Comparison of ENCODE assay signal across 19 cellular contexts in genomic region chr19:45172611-45173208, GRCh38. TPM values are rescaled to one million over a fixed set of nuclear protein-coding genes. Genes with fewer than 3 reads are reported as not detected.
A peak's percentile ranks its signal among the peaks of the same experiment; 100 is the strongest.
DNase-seq lines count a peak whose midpoint lies in the region; ATAC-seq and TF ChIP-seq lines count a peak whose summit lies in the region.
"Had no signal": no experiment of that assay in that cellular context is flagged by ENCODE, and none has a peak within 500 bp of the region (broad histone marks: within the 10 kb centered on the region; RNA-seq: fewer than 3 reads in every experiment).

No MANE protein-coding gene starts in this region.

- H3K27me3 ChIP-seq in CD4-positive, alpha-beta T cell (ENCODE audit: control insufficient read depth, insufficient read depth, low read length), result no peaks in the 10 kb centered on the region
- H3K27me3 ChIP-seq: brain microvascular endothelial cell, hepatocyte, testis had no signal

- CTCF ChIA-PET in CD4-positive, alpha-beta T cell (lab: Charles Lee), result no interaction called here

- peak overlapping the region; percentile 71 for H3K4me3 Mint-ChIP-seq in T-helper 2 cell treated with Interferon-gamma antibody and Interleukin-4, amounts not matched to agents 5 μg/mL and 100 μg/mL, for 36 hours
- peak overlapping the region; percentile 65 for H3K4me3 Mint-ChIP-seq in CD4-positive, alpha-beta T cell
- H3K4me3 Mint-ChIP-seq in naive thymus-derived CD8-positive, alpha-beta T cell, result peak overlapping the region in 7 of 10 donors; percentile 31 to 81 (median 70)
- H3K4me3 Mint-ChIP-seq: CD14-positive monocyte had no signal

- H3K27me3 Mint-ChIP-seq in T-helper 2 cell treated with Interferon-gamma antibody and Interleukin-4, amounts not matched to agents 5 μg/mL and 100 μg/mL, for 36 hours (ENCODE audit: low read depth), result no peaks in the 10 kb centered on the region
- H3K27me3 Mint-ChIP-seq in CD4-positive, alpha-beta T cell, result no peaks in the 10 kb centered on the region
- H3K27me3 Mint-ChIP-seq in naive thymus-derived CD8-positive, alpha-beta T cell, result no peaks in the 10 kb centered on the region

- POLR2A ChIA-PET in CD4-positive, alpha-beta T cell (lab: Charles Lee), result interaction anchor here (1.3 to 1.8 kb wide), 2 partner anchors 19 to 81 kb away, joined by 3 to 5 read pairs; no protein-coding TSS in a partner anchor
- POLR2A ChIA-PET in naive thymus-derived CD8-positive, alpha-beta T cell (lab: Charles Lee), result interaction anchor here (0.8 to 1.3 kb wide), 4 partner anchors 9 to 81 kb away, joined by 3 to 5 read pairs (median 4); no protein-coding TSS in a partner anchor

- peaks cover 11% of the 10 kb centered on the region for H3K36me3 Mint-ChIP-seq in T-helper 2 cell treated with Interferon-gamma antibody and Interleukin-4, amounts not matched to agents 5 μg/mL and 100 μg/mL, for 36 hours (ENCODE audit: low read depth)
- no peaks in the 10 kb centered on the region for H3K36me3 Mint-ChIP-seq in CD4-positive, alpha-beta T cell (ENCODE audit: low read depth)
- H3K36me3 Mint-ChIP-seq in activated naive CD4-positive, alpha-beta T cell treated with anti-CD3 and anti-CD28 coated beads, Interleukin-2, amount 50 U/mL, for 72 hours, result no peaks in the 10 kb centered on the region
- H3K36me3 Mint-ChIP-seq in naive thymus-derived CD8-positive, alpha-beta T cell, result no peaks in the 10 kb centered on the region

- H3K4me1 Mint-ChIP-seq in T-helper 2 cell treated with Interferon-gamma antibody and Interleukin-4, amounts not matched to agents 5 μg/mL and 100 μg/mL, for 36 hours (ENCODE audit: low read depth), result peaks cover 31% of the 10 kb centered on the region
- peaks cover 29% of the 10 kb centered on the region for H3K4me1 Mint-ChIP-seq in CD4-positive, alpha-beta T cell (ENCODE audit: low read depth)
- H3K4me1 Mint-ChIP-seq in naive thymus-derived CD8-positive, alpha-beta T cell, result peaks cover 12 to 63% (median 44%) of the 10 kb centered on the region in 4 donors

- H3K27ac Mint-ChIP-seq in T-helper 2 cell treated with Interferon-gamma antibody and Interleukin-4, amounts not matched to agents 5 μg/mL and 100 μg/mL, for 36 hours, result peak overlapping the region; percentile 74
- H3K27ac Mint-ChIP-seq in CD4-positive, alpha-beta T cell, result peak overlapping the region; percentile 85
- H3K27ac Mint-ChIP-seq in activated naive CD4-positive, alpha-beta T cell treated with anti-CD3 and anti-CD28 coated beads, Interleukin-2, amount 50 U/mL, for 72 hours, result peak overlapping the region; percentile 86 to 91
- peak overlapping the region; percentile 6 to 89 (median 76) for H3K27ac Mint-ChIP-seq in naive thymus-derived CD8-positive, alpha-beta T cell

- no peak for DNase-seq in T-helper 2 cell treated with Interferon-gamma antibody and Interleukin-4, amounts not matched to agents 5 μg/mL and 100 μg/mL, for 36 hours (ENCODE audit: low spot score)
- DNase-seq in T-helper 2 cell, result no peak
- DNase-seq in CD4-positive, alpha-beta T cell, result no peak
- DNase-seq in activated naive CD4-positive, alpha-beta T cell treated with anti-CD3 and anti-CD28 coated beads, Interleukin-2, amount 50 U/mL, for 72 hours (ENCODE audit: low spot score in 2 of 2), result no peak
- no peak for DNase-seq in naive thymus-derived CD8-positive, alpha-beta T cell
- DNase-seq in stimulated activated CD4-positive, alpha-beta T cell treated with anti-CD3 and anti-CD28 coated beads, Interleukin-4, amount 100 ng/mL, for 4 hours, result no peak
- DNase-seq in stimulated activated naive CD4-positive, alpha-beta T cell treated with Interleukin-2 at 50 U/mL for 16 hours (lab: John Stamatoyannopoulos, UW), result no peak
- DNase-seq: activated CD4-positive, CD25-positive, alpha-beta regulatory T cell treated with anti-CD3 and anti-CD28 coated beads, Interleukin-2, amount 50 U/mL, for 72 hours; brain microvascular endothelial cell; NCI-H1048; posterior cingulate gyrus; SHP77; testis had no signal

- ATAC-seq in CD4-positive, alpha-beta T cell (ENCODE audit: poor library complexity), result no peak
- ATAC-seq in activated naive CD4-positive, alpha-beta T cell treated with anti-CD3 and anti-CD28 coated beads, Interleukin-2, amount 50 U/mL, for 72 hours, result no peak
- ATAC-seq in naive thymus-derived CD8-positive, alpha-beta T cell, result no peak
- ATAC-seq in GM21367 (IDR thresholded peaks at IDR 0.05; ENCODE audit: unreplicated experiment), result no peak
- ATAC-seq: left lobe of liver had no signal

- no peaks in the 10 kb centered on the region for H3K9me3 Mint-ChIP-seq in T-helper 2 cell treated with Interferon-gamma antibody and Interleukin-4, amounts not matched to agents 5 μg/mL and 100 μg/mL, for 36 hours
- H3K9me3 Mint-ChIP-seq in CD4-positive, alpha-beta T cell, result no peaks in the 10 kb centered on the region
- H3K9me3 Mint-ChIP-seq in activated naive CD4-positive, alpha-beta T cell treated with anti-CD3 and anti-CD28 coated beads, Interleukin-2, amount 50 U/mL, for 72 hours, result no peaks in the 10 kb centered on the region
- no peaks in the 10 kb centered on the region for H3K9me3 Mint-ChIP-seq in naive thymus-derived CD8-positive, alpha-beta T cell
- H3K9me3 Mint-ChIP-seq: CD14-positive monocyte had no signal

- intact Hi-C loops in CD4-positive, alpha-beta T cell (cut with DNase I, micrococcal nuclease), result loop anchor here in 1 of 2 experiments (10.0 kb wide), 1 partner anchor 522 kb away; the partner anchor contains the start of genes QPCTL and SNRPD2

- TF ChIP-seq CTCF in CD4-positive, alpha-beta T cell (IDR thresholded peaks at IDR 0.05), result no peak

- no peak overlapping the region for H3K27ac ChIP-seq in CD4-positive, alpha-beta T cell (ENCODE audit: low read depth, low read length)
- H3K27ac ChIP-seq: 22Rv1, brain microvascular endothelial cell, hepatocyte, testis had no signal

- no peaks in the 10 kb centered on the region for H3K9me3 ChIP-seq in CD4-positive, alpha-beta T cell (ENCODE audit: control insufficient read depth, low read length)
- H3K9me3 ChIP-seq: testis had no signal

RNA-seq across cellular contexts. Expression of gene TRAPPC6A, which starts 5.3 kb away (rescaled TPM):
- 10 to 100 TPM; 32.0 to 38.8 TPM for total RNA-seq in CD4-positive, alpha-beta T cell
- 10 to 100 TPM; 27.2 to 36.8 TPM for total RNA-seq in activated naive CD4-positive, alpha-beta T cell treated with anti-CD3 and anti-CD28 coated beads, Interleukin-2, amount 50 U/mL, for 72 hours
- 10 to 100 TPM; 48.5 to 51.0 TPM for total RNA-seq in naive thymus-derived CD8-positive, alpha-beta T cell
- polyA plus RNA-seq in naive thymus-derived CD8-positive, alpha-beta T cell, result 100 to 1,000 TPM; 149 to 193 (median 183) TPM

RNA-seq across cellular contexts. Expression of gene BLOC1S3, which starts 5.9 kb away (rescaled TPM):
- 10 to 100 TPM; 14.7 to 18.8 TPM for total RNA-seq in CD4-positive, alpha-beta T cell
- total RNA-seq in activated naive CD4-positive, alpha-beta T cell treated with anti-CD3 and anti-CD28 coated beads, Interleukin-2, amount 50 U/mL, for 72 hours, result 10 to 100 TPM; 15.0 to 16.7 TPM
- total RNA-seq in naive thymus-derived CD8-positive, alpha-beta T cell, result 10 to 100 TPM; 21.2 to 22.5 TPM
- polyA plus RNA-seq in naive thymus-derived CD8-positive, alpha-beta T cell, result 10 to 100 TPM in 1 of 3 donors, 1 to 10 TPM in 2; 8.4 to 14.4 (median 9.7) TPM

RNA-seq across cellular contexts. Expression of gene NKPD1, which starts 11.9 kb away (rescaled TPM):
- under 1 TPM; 0.73 to 0.91 TPM for total RNA-seq in CD4-positive, alpha-beta T cell
- total RNA-seq in activated naive CD4-positive, alpha-beta T cell treated with anti-CD3 and anti-CD28 coated beads, Interleukin-2, amount 50 U/mL, for 72 hours, result under 1 TPM in 1 of 2 donors, not detected in 1; 0.14 TPM
- 1 to 10 TPM in 1 of 2 experiments, under 1 TPM in 1; 0.85 to 1.0 TPM for total RNA-seq in naive thymus-derived CD8-positive, alpha-beta T cell
- polyA plus RNA-seq in naive thymus-derived CD8-positive, alpha-beta T cell, result under 1 TPM; 0.17 to 0.47 (median 0.43) TPM
- total RNA-seq: left lobe of liver had no signal
- polyA plus RNA-seq: CD14-positive monocyte, fibroblast of lung had no signal
